ENCODE assay signal across 32 cellular contexts in genomic region chr5:169634606-169635005, GRCh38. TPM values are rescaled to one million over a fixed set of nuclear protein-coding genes. Genes with fewer than 3 reads are reported as not detected.
A peak's percentile ranks its signal among the peaks of the same experiment; 100 is the strongest.
DNase-seq lines count a peak whose midpoint lies in the region; ATAC-seq and TF ChIP-seq lines count a peak whose summit lies in the region.
"Had no signal": no experiment of that assay in that cellular context is flagged by ENCODE, and none has a peak within 500 bp of the region (broad histone marks: within the 10 kb centered on the region; RNA-seq: fewer than 3 reads in every experiment).

No MANE protein-coding gene starts in this region.

- no peak overlapping the region for H3K27ac ChIP-seq in CD4-positive, alpha-beta T cell (ENCODE audit: low read depth, low read length)
- H3K27ac ChIP-seq in HEK293 (ENCODE audit: extremely low read depth, low read depth, low read length) (no peak overlapping the region), Karpas-422 (ENCODE audit: low read length) (no peak overlapping the region)
- H3K27ac ChIP-seq: 22Rv1; A549; BLaER1; BLaER1 treated with 17β-estradiol and CSF1 and Interleukin-3, amounts not matched to agents 10 nM and 100 nM; C4-2B had no signal

- peaks cover 24% of the 10 kb centered on the region for H3K79me2 ChIP-seq in Karpas-422 (ENCODE audit: low read length)

- peaks cover 35% of the 10 kb centered on the region for H3K4me1 Mint-ChIP-seq in CD4-positive, alpha-beta T cell (ENCODE audit: low read depth)

- H3K36me3 ChIP-seq in HEK293 (ENCODE audit: control insufficient read depth in 2 of 2, insufficient read depth in 1 of 2, low read length in 2 of 2) (no peaks in the 10 kb centered on the region), Karpas-422 (ENCODE audit: insufficient read depth, low read length) (peaks cover 17% of the 10 kb centered on the region)
- H3K36me3 ChIP-seq: BE2C had no signal

- H3K36me3 Mint-ChIP-seq in CD4-positive, alpha-beta T cell (ENCODE audit: low read depth), result peaks cover 28% of the 10 kb centered on the region

- no peak overlapping the region for H3K4me3 ChIP-seq in HEK293 (ENCODE audit: low read depth, low read length)
- H3K4me3 ChIP-seq in Karpas-422 (ENCODE audit: low read length), result no peak overlapping the region
- H3K4me3 ChIP-seq: A549; BLaER1; BLaER1 treated with 17β-estradiol and CSF1 and Interleukin-3, amounts not matched to agents 10 nM and 100 nM had no signal

- H3K27me3 Mint-ChIP-seq in CD4-positive, alpha-beta T cell, result no peaks in the 10 kb centered on the region
- H3K27me3 Mint-ChIP-seq: B cell; CD4-positive, CD25-positive, alpha-beta regulatory T cell had no signal

- H2AFZ ChIP-seq in Karpas-422 (ENCODE audit: low read length), result no peak overlapping the region

- peaks cover 3% of the 10 kb centered on the region for H3K9me3 Mint-ChIP-seq in CD4-positive, alpha-beta T cell

- H3K4me1 ChIP-seq in HEK293 (ENCODE audit: control insufficient read depth, insufficient read depth, low read length), result no peaks in the 10 kb centered on the region
- H3K4me1 ChIP-seq in Karpas-422 (ENCODE audit: low read length), result peaks cover 15% of the 10 kb centered on the region
- H3K4me1 ChIP-seq: BE2C had no signal

- H3K4me2 ChIP-seq in Karpas-422 (ENCODE audit: low read depth, low read length, poor library complexity, severe bottlenecking), result no peak overlapping the region
- H3K4me2 ChIP-seq: A549, BLaER1 had no signal

- no peaks in the 10 kb centered on the region for H3K27me3 ChIP-seq in CD4-positive, alpha-beta T cell (ENCODE audit: control insufficient read depth, insufficient read depth, low read length)
- no peaks in the 10 kb centered on the region; the same call in 1 of the 2 replicates for H3K27me3 ChIP-seq in Karpas-422 (ENCODE audit: low read length)
- H3K27me3 ChIP-seq: BE2C; BLaER1; BLaER1 treated with 17β-estradiol and CSF1 and Interleukin-3, amounts not matched to agents 10 nM and 100 nM had no signal

- peak overlapping the region; percentile 72 for H3K4me3 Mint-ChIP-seq in CD4-positive, alpha-beta T cell
- H3K4me3 Mint-ChIP-seq: B cell; CD14-positive monocyte; CD4-positive, alpha-beta memory T cell; CD8-positive, alpha-beta T cell had no signal

- no peak for DNase-seq in CD4-positive, alpha-beta T cell
- DNase-seq in Karpas-422, result peak; percentile 19
- DNase-seq in DMS153 treated with DMSO at 0.1 percent for 48 hours (lab: John Stamatoyannopoulos, UW; ENCODE audit: unreplicated experiment), result no peak
- DNase-seq in D341Med (ENCODE audit: low spot score), result no peak
- DNase-seq in ecto neural progenitor cell (ENCODE audit: low spot score), result no peak
- DNase-seq: 8988T; ACHN; AML-193; BE2C; C1 segment of cervical spinal cord; Caco-2; Calu3; CD4-positive, alpha-beta memory T cell; CD4-positive, CD25-positive, alpha-beta regulatory T cell; CD8-positive, alpha-beta memory T cell; CD8-positive, alpha-beta T cell; DMS 273 treated with DMSO at 0.1 percent for 48 hours; DMS153; DMS53; DMS79; DMS79 treated with DMSO at 0.1 percent for 48 hours; DND-41; EL had no signal

- intact Hi-C loops in CD4-positive, alpha-beta T cell (cut with DNase I, micrococcal nuclease), result loop anchor here in 1 of 2 experiments (5.0 kb wide), 1 partner anchor 1052 kb away; no protein-coding TSS in a partner anchor

- no peak overlapping the region for H3K9ac ChIP-seq in Karpas-422 (ENCODE audit: low read length)
- H3K9ac ChIP-seq: BLaER1; BLaER1 treated with 17β-estradiol and CSF1 and Interleukin-3, amounts not matched to agents 10 nM and 100 nM had no signal

- H3K9me2 ChIP-seq in Karpas-422 (replicated peaks; ENCODE audit: insufficient read depth, low read length), result no peaks in the 10 kb centered on the region

- H4K20me1 ChIP-seq in Karpas-422 (ENCODE audit: insufficient read depth, low read depth, low read length), result peaks cover 6% of the 10 kb centered on the region
- H4K20me1 ChIP-seq: BLaER1 had no signal

- H3K27ac Mint-ChIP-seq in CD4-positive, alpha-beta T cell, result no peak overlapping the region
- H3K27ac Mint-ChIP-seq: B cell; CD4-positive, alpha-beta memory T cell; CD4-positive, CD25-positive, alpha-beta regulatory T cell; CD8-positive, alpha-beta memory T cell; CD8-positive, alpha-beta T cell had no signal

- POLR2A ChIA-PET in CD4-positive, alpha-beta T cell (lab: Charles Lee), result interaction anchor here (1.5 kb wide), 1 partner anchor 51 kb away, joined by 3 read pairs; the partner anchor contains the start of gene SPDL1
- POLR2A ChIA-PET in HEK293 (lab: Yijun Ruan, JAX), result no interaction called here

- ATAC-seq in CD4-positive, alpha-beta T cell (ENCODE audit: poor library complexity), result no peak
- ATAC-seq: A549; CD8-positive, alpha-beta T cell had no signal

- TF ChIP-seq CTCF in CD4-positive, alpha-beta T cell (IDR thresholded peaks at IDR 0.05), result no peak
- no peak for TF ChIP-seq CTCF in HEK293 (tag by site-specific recombination; IDR thresholded peaks at IDR 0.05)

- no peaks in the 10 kb centered on the region for H3K9me3 ChIP-seq in CD4-positive, alpha-beta T cell (ENCODE audit: control insufficient read depth, low read length)
- H3K9me3 ChIP-seq in HEK293 (ENCODE audit: control insufficient read depth, insufficient read depth, low read depth, low read length) (no peaks in the 10 kb centered on the region), Karpas-422 (ENCODE audit: low read length) (peaks cover 9% of the 10 kb centered on the region)
- H3K9me3 ChIP-seq: BE2C had no signal

- CTCF ChIA-PET in CD4-positive, alpha-beta T cell (lab: Charles Lee), result no interaction called here
- CTCF ChIA-PET in HEK293 (lab: Yijun Ruan, JAX), result interaction anchor here (0.6 kb wide), 1 partner anchor 52 kb away, joined by 3 read pairs; no protein-coding TSS in a partner anchor

TF ChIP-seq in HEK293, 187 proteins besides CTCF, POLR2A, EP300 and RAD21:
- TF ChIP-seq ZNF114 (tag by site-specific recombination; IDR thresholded peaks at IDR 0.05), result no peak
- peak; percentile 97 for TF ChIP-seq ZNF510 (tag by site-specific recombination; IDR thresholded peaks at IDR 0.05; ENCODE audit: insufficient replicate concordance)
- no peak for TF ChIP-seq ZNF26 (tag by site-specific recombination; IDR thresholded peaks at IDR 0.05)
- no peak for TF ChIP-seq KLF8 (tag by site-specific recombination; IDR thresholded peaks at IDR 0.05)
- no peak for TF ChIP-seq YY2 (tag by site-specific recombination; IDR thresholded peaks at IDR 0.05)
- TF ChIP-seq SETDB1 (IDR thresholded peaks at IDR 0.05; ENCODE audit: insufficient read length, low read length), result peak; percentile 15
- no peak for TF ChIP-seq ZNF571 (tag by site-specific recombination; IDR thresholded peaks at IDR 0.05)
- TF ChIP-seq ZNF585B (tag by site-specific recombination; IDR thresholded peaks at IDR 0.05), result no peak
- TF ChIP-seq ZNF548 (tag by site-specific recombination; IDR thresholded peaks at IDR 0.05), result no peak
- TF ChIP-seq GFI1B (tag by site-specific recombination; IDR thresholded peaks at IDR 0.05), result no peak
TF ChIP-seq in HEK293: peak in this region for 2.

RNA-seq across cellular contexts. Expression of gene DOCK2, which starts 2.5 kb away (rescaled TPM):
- 100 to 1,000 TPM; 220 to 229 TPM for total RNA-seq in CD4-positive, alpha-beta T cell
- total RNA-seq in Karpas-422 (2014; rRNA removed; shearing (Covaris generic); ENCODE audit: low replicate concordance), result 199 and 255 TPM in 2 replicates
- total RNA-seq: Calu3, G401 had no signal

RNA-seq across cellular contexts. Expression of gene SPDL1, which starts 51.0 kb away (rescaled TPM):
- total RNA-seq in CD4-positive, alpha-beta T cell, result 1 to 10 TPM; 4.3 to 5.6 TPM
- 20.9 and 28.3 TPM in 2 replicates for total RNA-seq in Karpas-422 (2014; rRNA removed; shearing (Covaris generic); ENCODE audit: low replicate concordance)
